Comparison of ENCODE assay signal across 1 cellular context in the genomic region with DNA sequence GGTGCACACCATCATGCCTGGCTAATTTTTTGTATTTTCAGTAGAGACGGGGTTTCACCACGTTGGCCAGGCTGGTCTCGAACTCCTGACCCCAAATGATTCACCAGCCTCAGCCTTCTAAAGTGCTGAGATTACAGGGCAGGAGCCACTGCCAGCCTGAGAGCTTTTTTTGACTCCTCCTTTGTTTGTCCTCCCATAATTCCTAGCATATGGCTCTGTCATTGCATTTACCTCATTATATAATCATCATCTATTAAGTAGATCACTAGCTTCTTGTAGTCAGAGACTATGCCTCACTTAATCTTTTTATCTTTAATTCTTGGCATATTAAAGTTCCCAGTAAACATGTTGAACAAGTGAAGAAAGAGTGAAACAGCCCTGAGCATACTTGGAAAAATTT.
TF ChIP-seq lines count a peak whose summit lies in the region.

No MANE protein-coding gene starts in this region.

TF ChIP-seq in GM23338, 12 proteins besides CTCF, POLR2A, EP300 and RAD21 (continued from another document):
- TF ChIP-seq, protein P1, sequence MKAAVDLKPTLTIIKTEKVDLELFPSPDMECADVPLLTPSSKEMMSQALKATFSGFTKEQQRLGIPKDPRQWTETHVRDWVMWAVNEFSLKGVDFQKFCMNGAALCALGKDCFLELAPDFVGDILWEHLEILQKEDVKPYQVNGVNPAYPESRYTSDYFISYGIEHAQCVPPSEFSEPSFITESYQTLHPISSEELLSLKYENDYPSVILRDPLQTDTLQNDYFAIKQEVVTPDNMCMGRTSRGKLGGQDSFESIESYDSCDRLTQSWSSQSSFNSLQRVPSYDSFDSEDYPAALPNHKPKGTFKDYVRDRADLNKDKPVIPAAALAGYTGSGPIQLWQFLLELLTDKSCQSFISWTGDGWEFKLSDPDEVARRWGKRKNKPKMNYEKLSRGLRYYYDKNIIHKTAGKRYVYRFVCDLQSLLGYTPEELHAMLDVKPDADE (IDR thresholded peaks at IDR 0.05) = no peak
